ENCODE assay signal across 11 cellular contexts in the genomic region with DNA sequence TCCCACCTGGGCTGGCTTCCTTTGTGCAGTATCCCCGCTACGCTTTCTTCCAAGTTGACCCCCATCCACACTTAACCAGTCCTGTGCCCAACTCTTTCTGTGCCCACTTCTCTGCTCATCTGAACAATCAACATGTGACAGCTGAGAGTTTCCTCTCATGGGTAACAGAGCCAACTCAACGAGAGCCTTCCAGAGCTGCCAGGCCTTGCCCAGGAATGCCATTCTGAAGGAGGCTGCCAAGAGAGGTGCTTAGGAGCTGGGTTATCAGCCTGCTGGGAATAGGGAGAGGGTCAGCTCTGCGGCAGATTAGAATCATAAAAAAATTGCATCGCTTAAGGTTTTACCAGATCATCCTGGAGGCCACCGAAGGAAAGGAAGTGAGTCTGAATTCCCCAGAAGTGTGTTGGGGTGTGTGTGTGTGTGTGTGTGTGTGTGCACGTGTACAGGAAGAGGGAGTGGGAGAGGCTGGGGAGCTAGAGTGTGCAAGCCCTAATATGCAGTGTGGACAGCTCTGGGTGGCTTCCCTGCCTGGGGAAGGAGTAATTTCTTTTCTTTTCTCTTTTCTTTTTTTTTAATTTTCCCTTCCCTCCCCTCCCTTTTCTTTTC.
DNase-seq lines count a peak whose midpoint lies in the region; ATAC-seq and TF ChIP-seq lines count a peak whose summit lies in the region.
"Had no signal": no experiment of that assay in that cellular context is flagged by ENCODE, and none has a peak within 500 bp of the region (broad histone marks: within the 10 kb centered on the region; RNA-seq: fewer than 3 reads in every experiment).

No MANE protein-coding gene starts in this region.

- intact Hi-C loops in esophagus squamous epithelium (cut with DNase I): no loop called here

- H3K36me3 ChIP-seq in BLaER1 treated with 17β-estradiol and CSF1 and Interleukin-3, amounts not matched to agents 10 nM and 100 nM: no peaks in the 10 kb centered on the region
- no peaks in the 10 kb centered on the region for H3K36me3 ChIP-seq in esophagus squamous epithelium

- no peak for TF ChIP-seq CTCF in esophagus squamous epithelium (IDR thresholded peaks at IDR 0.05)
- TF ChIP-seq CTCF in retinal pigment epithelial cell (conservative IDR thresholded peaks at IDR 0.05; ENCODE audit: low read depth, low read length): no peak

- peak overlapping the region in 9 of 11 experiments; percentile 39 to 88 (median 75); a peak in 20 of 22 replicates for H3K27ac ChIP-seq in BLaER1 treated with 17β-estradiol and CSF1 and Interleukin-3, amounts not matched to agents 10 nM and 100 nM
- peak overlapping the region in 3 of 4 donors; percentile 17 to 70 (median 49) for H3K27ac ChIP-seq in esophagus squamous epithelium
- H3K27ac ChIP-seq: epithelial cell of prostate had no signal

- no peak for ATAC-seq in GM21723 (IDR thresholded peaks at IDR 0.05; ENCODE audit: unreplicated experiment)

- H3K4me3 ChIP-seq in BLaER1 treated with 17β-estradiol and CSF1 and Interleukin-3, amounts not matched to agents 10 nM and 100 nM: peak overlapping the region in 4 of 10 experiments; percentile 9 to 36 (median 22); a peak in 1 of 20 replicates
- H3K4me3 ChIP-seq in esophagus squamous epithelium: no peak overlapping the region
- no peak overlapping the region for H3K4me3 ChIP-seq in retinal pigment epithelial cell (ENCODE audit: low read length)

- H4K20me1 ChIP-seq in BLaER1 treated with 17β-estradiol and CSF1 and Interleukin-3, amounts not matched to agents 10 nM and 100 nM: no peaks in the 10 kb centered on the region

- no peaks in the 10 kb centered on the region for H3K27me3 ChIP-seq in BLaER1 treated with 17β-estradiol and CSF1 and Interleukin-3, amounts not matched to agents 10 nM and 100 nM
- peaks cover 0 to 6% (median 0%) of the 10 kb centered on the region in 4 donors for H3K27me3 ChIP-seq in esophagus squamous epithelium

- DNase-seq in MV-4-11 (lab: John Stamatoyannopoulos, UW) (peak; percentile 20), esophagus squamous epithelium (lab: John Stamatoyannopoulos, UW) (no peak), retinal pigment epithelial cell (ENCODE audit: low read depth) (peak; percentile 36), SHP77 treated with DMSO at 0.1 percent for 48 hours (lab: John Stamatoyannopoulos, UW) (no peak), DMS53 treated with DMSO at 0.1 percent for 48 hours (lab: John Stamatoyannopoulos, UW; ENCODE audit: unreplicated experiment) (no peak), NCI-H82 (lab: John Stamatoyannopoulos, UW) (no peak)
- DNase-seq: activated CD4-positive, CD25-positive, alpha-beta regulatory T cell; amniotic stem cell had no signal

- no peak for TF ChIP-seq POLR2A in esophagus squamous epithelium (IDR thresholded peaks at IDR 0.05)

- peak overlapping the region; percentile 80 to 98 (median 90) for H3K4me2 ChIP-seq in BLaER1 treated with 17β-estradiol and CSF1 and Interleukin-3, amounts not matched to agents 10 nM and 100 nM

- peaks cover 55 to 83% (median 77%) of the 10 kb centered on the region in 10 experiments for H3K4me1 ChIP-seq in BLaER1 treated with 17β-estradiol and CSF1 and Interleukin-3, amounts not matched to agents 10 nM and 100 nM
- H3K4me1 ChIP-seq in esophagus squamous epithelium: peaks cover 0 to 47% (median 14%) of the 10 kb centered on the region in 3 donors

- H3K9ac ChIP-seq in BLaER1 treated with 17β-estradiol and CSF1 and Interleukin-3, amounts not matched to agents 10 nM and 100 nM: peak overlapping the region in 10 of 11 experiments; percentile 6 to 80 (median 66); a peak in 14 of 22 replicates

- H3K9me3 ChIP-seq in BLaER1 treated with 17β-estradiol and CSF1 and Interleukin-3, amounts not matched to agents 10 nM and 100 nM (replicated peaks in 1 of 11): no peaks in the 10 kb centered on the region
- no peaks in the 10 kb centered on the region for H3K9me3 ChIP-seq in esophagus squamous epithelium

- WGBS in esophagus squamous epithelium, 2 donors: 61 to 73% methylated on average over 6 to 7 of the region's 7 CpGs

Comparison
In these comparisons a context has a peak if more than half of its experiments do, and no peak if none do; other contexts are left out.
1. DNase-seq: peak in MV-4-11 (single experiment) and retinal pigment epithelial cell (single experiment); none in esophagus squamous epithelium (single experiment), SHP77 treated with DMSO at 0.1 percent for 48 hours (single experiment), DMS53 treated with DMSO at 0.1 percent for 48 hours (single experiment) and NCI-H82 (single experiment).